Comparison of ENCODE assay signal across 1 cellular context in the genomic region with DNA sequence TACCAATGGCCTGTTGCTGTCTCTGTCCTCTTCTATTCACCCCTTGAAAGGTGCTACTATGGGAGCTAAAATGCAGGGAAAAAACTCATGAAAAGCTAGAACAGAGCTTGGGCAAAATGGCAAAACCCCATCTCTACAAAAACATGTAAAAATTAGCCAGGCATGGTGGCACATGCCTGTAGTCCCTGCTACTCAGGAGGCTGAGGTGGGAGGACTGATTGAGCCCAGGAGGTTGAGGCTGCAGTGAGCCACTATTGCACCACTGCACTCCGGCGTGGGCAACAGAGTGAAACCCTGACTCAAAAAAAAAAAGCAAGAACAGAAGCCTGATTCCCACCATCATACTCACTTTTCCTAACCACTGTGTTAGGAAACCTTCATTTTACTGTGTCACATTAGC.
TF ChIP-seq lines count a peak whose summit lies in the region.

No MANE protein-coding gene starts in this region.

TF ChIP-seq in IMR-90, 13 proteins besides CTCF, POLR2A, EP300 and RAD21:
- no peak for TF ChIP-seq RFX5 (IDR thresholded peaks at IDR 0.05; ENCODE audit: low read depth, low read length)
- no peak for TF ChIP-seq SMC3 (IDR thresholded peaks at IDR 0.05; ENCODE audit: low read depth, low read length)
- no peak for TF ChIP-seq RCOR1 (IDR thresholded peaks at IDR 0.05; ENCODE audit: insufficient replicate concordance, low read length)
- TF ChIP-seq MXI1 (IDR thresholded peaks at IDR 0.05; ENCODE audit: borderline replicate concordance, low read depth, low read length): no peak
- no peak for TF ChIP-seq FOS (IDR thresholded peaks at IDR 0.05; ENCODE audit: low read depth, low read length)
- TF ChIP-seq, protein P1, sequence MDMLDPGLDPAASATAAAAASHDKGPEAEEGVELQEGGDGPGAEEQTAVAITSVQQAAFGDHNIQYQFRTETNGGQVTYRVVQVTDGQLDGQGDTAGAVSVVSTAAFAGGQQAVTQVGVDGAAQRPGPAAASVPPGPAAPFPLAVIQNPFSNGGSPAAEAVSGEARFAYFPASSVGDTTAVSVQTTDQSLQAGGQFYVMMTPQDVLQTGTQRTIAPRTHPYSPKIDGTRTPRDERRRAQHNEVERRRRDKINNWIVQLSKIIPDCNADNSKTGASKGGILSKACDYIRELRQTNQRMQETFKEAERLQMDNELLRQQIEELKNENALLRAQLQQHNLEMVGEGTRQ (IDR thresholded peaks at IDR 0.05; ENCODE audit: low read depth, low read length): no peak
- no peak for TF ChIP-seq NFE2L2 (IDR thresholded peaks at IDR 0.05; ENCODE audit: low read depth, low read length)
